In genomic region chr12:57935839-57936512, GRCh38 we compare ENCODE assay signal across 8 cellular contexts. TPM values are rescaled to one million over a fixed set of nuclear protein-coding genes. Genes with fewer than 3 reads are reported as not detected.
DNase-seq lines count a peak whose midpoint lies in the region; ATAC-seq and TF ChIP-seq lines count a peak whose summit lies in the region.

No MANE protein-coding gene starts in this region.

- peaks cover 10 to 44% (median 30%) of the 10 kb centered on the region in 6 donors for H3K4me1 ChIP-seq in spleen

- TF ChIP-seq CTCF in WI38 (IDR thresholded peaks at IDR 0.05; ENCODE audit: low read depth, low read length) (no peak), spleen (IDR thresholded peaks at IDR 0.05 in 8 of 11, conservative IDR thresholded peaks at IDR 0.05 in 3 of 11) (no peak)

- TF ChIP-seq POLR2A in spleen (IDR thresholded peaks at IDR 0.05): peak in 1 of 3 donors; percentile 12

- intact Hi-C loops in spleen (cut with DNase I; ENCODE audit: low total_unique reads): no loop called here

- H3K27me3 ChIP-seq in spleen (replicated peaks in 1 of 7): no peaks in the 10 kb centered on the region

- peaks cover 0 to 4% (median 0%) of the 10 kb centered on the region in 6 donors for H3K36me3 ChIP-seq in spleen

- no peaks in the 10 kb centered on the region for H3K9me3 ChIP-seq in spleen

- peak overlapping the region; percentile 79 for H3K4me3 ChIP-seq in WI38 (ENCODE audit: low read depth, low read length)
- peak overlapping the region; percentile 53 to 78 (median 64) for H3K4me3 ChIP-seq in spleen

- H3K27ac ChIP-seq in caudate nucleus (ENCODE audit: low read depth, low read length): peak overlapping the region; percentile 56
- peak overlapping the region; percentile 75 to 87 (median 85) for H3K27ac ChIP-seq in spleen

- DNase-seq in AG08395 (ENCODE audit: low spot score) (peak; percentile 92), NCI-H2227 (lab: John Stamatoyannopoulos, UW; ENCODE audit: unreplicated experiment) (peak; percentile 92), caudate nucleus (lab: John Stamatoyannopoulos, UW) (peak; percentile 54 to 97 (median 85)), inferior parietal cortex (ENCODE audit: extremely low spot score) (peak; percentile 96), spleen (peak; percentile 97)

- 2 to 4% (median 2%) methylated on average over 29 of the region's 29 CpGs for WGBS in spleen, 5 donors

- ATAC-seq in GM18909 (IDR thresholded peaks at IDR 0.05; ENCODE audit: poor library complexity, unreplicated experiment) (peak; percentile 99), HG03159 (IDR thresholded peaks at IDR 0.05; ENCODE audit: unreplicated experiment) (peak; percentile 98)

RNA-seq across cellular contexts. Expression of gene ATP23, which starts 5.4 kb away (rescaled TPM):
- total RNA-seq in spleen: 1 to 10 TPM; 2.5 to 8.5 (median 4.9) TPM
- 10 to 100 TPM in 1 of 3 donors, 1 to 10 TPM in 2; 3.5 to 11.8 (median 9.3) TPM for polyA plus RNA-seq in spleen

Comparison
In these comparisons a context has a peak if more than half of its experiments do, and no peak if none do; other contexts are left out.
1. Peak in every context shown above with its lines: DNase-seq, ATAC-seq, H3K4me3 ChIP-seq and H3K27ac ChIP-seq.